In the genomic region with DNA sequence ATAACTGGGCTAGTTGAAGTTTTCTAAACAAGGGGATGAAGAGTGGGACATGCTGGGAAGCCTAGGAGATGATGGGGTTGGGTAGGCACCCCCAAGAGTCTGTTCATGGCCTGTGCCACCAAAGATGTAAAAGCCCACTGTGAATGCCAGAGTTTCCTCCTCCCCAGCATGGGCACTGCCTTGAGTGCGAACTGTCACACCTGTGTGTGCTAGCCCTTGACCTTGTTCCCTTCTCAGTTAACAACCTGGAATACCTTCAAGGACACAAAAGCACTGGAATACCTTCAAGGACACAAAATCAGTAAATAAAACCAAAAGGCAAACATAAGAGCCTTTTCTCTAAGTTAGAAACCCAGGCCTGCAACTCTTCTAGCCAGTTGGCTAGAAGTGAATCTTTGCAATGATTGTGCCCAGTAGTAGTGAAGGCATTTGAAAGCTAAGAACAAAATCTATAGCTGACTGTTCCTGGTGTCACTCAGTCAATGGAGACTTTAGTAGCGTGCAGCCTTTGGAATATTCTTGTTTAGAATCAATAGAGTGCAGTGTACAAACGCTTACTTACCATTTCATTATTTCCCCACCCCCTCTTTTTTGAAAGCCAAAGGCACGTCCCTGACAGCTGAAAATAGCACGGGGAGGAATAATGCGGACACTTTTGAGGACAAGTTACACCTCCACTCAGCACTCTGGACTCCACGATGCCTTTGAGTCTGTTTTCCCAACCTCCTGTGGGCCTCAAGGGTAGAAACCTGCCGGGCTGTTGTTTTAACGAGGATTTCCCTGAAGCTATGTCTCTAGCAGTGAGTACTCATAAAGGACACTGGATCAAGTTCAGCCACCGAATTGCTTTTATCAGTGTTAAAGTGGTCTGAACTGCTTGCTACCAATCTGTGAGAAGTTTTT, we compare ENCODE assay signal across 21 cellular contexts. TPM values are rescaled to one million over a fixed set of nuclear protein-coding genes. Genes with fewer than 3 reads are reported as not detected.
A peak's percentile ranks its signal among the peaks of the same experiment; 100 is the strongest.
DNase-seq lines count a peak whose midpoint lies in the region; ATAC-seq and TF ChIP-seq lines count a peak whose summit lies in the region.
"Had no signal": no experiment of that assay in that cellular context is flagged by ENCODE, and none has a peak within 500 bp of the region (broad histone marks: within the 10 kb centered on the region; RNA-seq: fewer than 3 reads in every experiment).

No MANE protein-coding gene starts in this region.

- H3K27ac ChIP-seq in HEK293 (ENCODE audit: extremely low read depth, low read depth, low read length) = no peak overlapping the region
- H3K27ac ChIP-seq: A549; BLaER1 treated with 17β-estradiol and CSF1 and Interleukin-3, amounts not matched to agents 10 nM and 100 nM; breast epithelium; GM23248 had no signal

- ATAC-seq in left cardiac atrium (peak; percentile 38 to 72), GM19452 (IDR thresholded peaks at IDR 0.05; ENCODE audit: unreplicated experiment) (no peak)
- ATAC-seq: A549; activated naive CD8-positive, alpha-beta T cell treated with anti-CD3 and anti-CD28 coated beads, Interleukin-2, amount 50 U/mL, for 24 hours; PC-3; stimulated activated memory B cell treated with anti-CD40 and anti-IgM and Interleukin-4, amounts not matched to agents 10 μg/mL and 1 μg/mL and 100 μg/mL, for 72 hours had no signal

- TF ChIP-seq CTCF in HEK293 (tag by site-specific recombination; IDR thresholded peaks at IDR 0.05) (no peak), nephron progenitor cell (IDR thresholded peaks at IDR 0.05) (no peak)

- peaks cover 16% of the 10 kb centered on the region for H3K4me1 Mint-ChIP-seq in activated CD4-positive, alpha-beta memory T cell treated with anti-CD3 and anti-CD28 coated beads for 36 hours (ENCODE audit: low read depth)
- H3K4me1 Mint-ChIP-seq in activated CD4-positive, alpha-beta memory T cell treated with anti-CD3 and anti-CD28 coated beads, Interleukin-2, amount 10 ng/mL, durations not matched to agents 7 days and 5 days = peaks cover 8% of the 10 kb centered on the region
- peaks cover 40% of the 10 kb centered on the region for H3K4me1 Mint-ChIP-seq in nephron progenitor cell
- H3K4me1 Mint-ChIP-seq: stimulated activated memory B cell treated with anti-CD40 and anti-IgM and Interleukin-4, amounts not matched to agents 10 μg/mL and 1 μg/mL and 100 μg/mL, for 72 hours had no signal

- intact Hi-C loops in activated CD4-positive, alpha-beta memory T cell treated with anti-CD3 and anti-CD28 coated beads for 36 hours (cut with micrococcal nuclease) = no loop called here
- intact Hi-C loops in left cardiac atrium (cut with DNase I) = loop anchor here in 1 of 2 donors (10.0 kb wide), 1 partner anchor 644 kb away; no protein-coding TSS in a partner anchor

- no peaks in the 10 kb centered on the region for H3K27me3 Mint-ChIP-seq in activated CD4-positive, alpha-beta memory T cell treated with anti-CD3 and anti-CD28 coated beads for 36 hours
- no peaks in the 10 kb centered on the region for H3K27me3 Mint-ChIP-seq in activated CD4-positive, alpha-beta memory T cell treated with anti-CD3 and anti-CD28 coated beads, Interleukin-2, amount 10 ng/mL, durations not matched to agents 7 days and 5 days
- no peaks in the 10 kb centered on the region for H3K27me3 Mint-ChIP-seq in nephron progenitor cell (ENCODE audit: low read depth, poor library complexity)
- H3K27me3 Mint-ChIP-seq: activated naive CD8-positive, alpha-beta T cell treated with anti-CD3 and anti-CD28 coated beads, Interleukin-2, amount 50 U/mL, for 24 hours; stimulated activated memory B cell treated with anti-CD40 and anti-IgM and Interleukin-4, amounts not matched to agents 10 μg/mL and 1 μg/mL and 100 μg/mL, for 72 hours had no signal

- CTCF ChIA-PET in activated CD4-positive, alpha-beta memory T cell treated with anti-CD3 and anti-CD28 coated beads for 36 hours (lab: Charles Lee) = interaction anchor here (0.8 to 13.2 kb wide), 2 partner anchors 24 to 30 kb away, joined by 3 to 360 read pairs; a partner anchor contains a TSS
- CTCF ChIA-PET in activated CD4-positive, alpha-beta memory T cell treated with anti-CD3 and anti-CD28 coated beads, Interleukin-2, amount 10 ng/mL, durations not matched to agents 7 days and 5 days (lab: Charles Lee) = interaction anchor here (2.2 to 8.4 kb wide), 2 partner anchors 24 to 36 kb away, joined by 6 to 106 read pairs; a partner anchor contains a TSS
- CTCF ChIA-PET in HEK293 (lab: Yijun Ruan, JAX) = interaction anchor here (0.6 kb wide), 1 partner anchor 463 kb away, joined by 3 read pairs; no protein-coding TSS in a partner anchor

- H3K4me3 ChIP-seq in HEK293 (ENCODE audit: low read depth, low read length) = no peak overlapping the region
- H3K4me3 ChIP-seq: A549; BLaER1 treated with 17β-estradiol and CSF1 and Interleukin-3, amounts not matched to agents 10 nM and 100 nM; breast epithelium; GM23248; tibial artery had no signal

- H3K9me3 Mint-ChIP-seq in activated CD4-positive, alpha-beta memory T cell treated with anti-CD3 and anti-CD28 coated beads for 36 hours = no peaks in the 10 kb centered on the region
- H3K9me3 Mint-ChIP-seq in activated CD4-positive, alpha-beta memory T cell treated with anti-CD3 and anti-CD28 coated beads, Interleukin-2, amount 10 ng/mL, durations not matched to agents 7 days and 5 days = no peaks in the 10 kb centered on the region
- H3K9me3 Mint-ChIP-seq in nephron progenitor cell = no peaks in the 10 kb centered on the region
- H3K9me3 Mint-ChIP-seq: activated naive CD8-positive, alpha-beta T cell treated with anti-CD3 and anti-CD28 coated beads, Interleukin-2, amount 50 U/mL, for 24 hours; neural crest cell; stimulated activated memory B cell treated with anti-CD40 and anti-IgM and Interleukin-4, amounts not matched to agents 10 μg/mL and 1 μg/mL and 100 μg/mL, for 72 hours had no signal

- peaks cover 58% of the 10 kb centered on the region for H3K36me3 Mint-ChIP-seq in activated CD4-positive, alpha-beta memory T cell treated with anti-CD3 and anti-CD28 coated beads for 36 hours
- H3K36me3 Mint-ChIP-seq in activated CD4-positive, alpha-beta memory T cell treated with anti-CD3 and anti-CD28 coated beads, Interleukin-2, amount 10 ng/mL, durations not matched to agents 7 days and 5 days (ENCODE audit: low read depth) = peaks cover 67% of the 10 kb centered on the region
- H3K36me3 Mint-ChIP-seq in nephron progenitor cell (ENCODE audit: low read depth) = peaks cover 54% of the 10 kb centered on the region

- peak overlapping the region; percentile 46 for H3K27ac Mint-ChIP-seq in activated CD4-positive, alpha-beta memory T cell treated with anti-CD3 and anti-CD28 coated beads for 36 hours
- no peak overlapping the region for H3K27ac Mint-ChIP-seq in activated CD4-positive, alpha-beta memory T cell treated with anti-CD3 and anti-CD28 coated beads, Interleukin-2, amount 10 ng/mL, durations not matched to agents 7 days and 5 days
- peak overlapping the region; percentile 69 for H3K27ac Mint-ChIP-seq in nephron progenitor cell
- H3K27ac Mint-ChIP-seq: activated naive CD8-positive, alpha-beta T cell treated with anti-CD3 and anti-CD28 coated beads, Interleukin-2, amount 50 U/mL, for 24 hours; stimulated activated memory B cell treated with anti-CD40 and anti-IgM and Interleukin-4, amounts not matched to agents 10 μg/mL and 1 μg/mL and 100 μg/mL, for 72 hours had no signal

- H3K4me1 ChIP-seq in HEK293 (ENCODE audit: control insufficient read depth, insufficient read depth, low read length) = peaks cover 2% of the 10 kb centered on the region; the same call in 1 of the 2 replicates
- H3K4me1 ChIP-seq: A549, breast epithelium had no signal

- no peak overlapping the region for H3K4me3 Mint-ChIP-seq in activated CD4-positive, alpha-beta memory T cell treated with anti-CD3 and anti-CD28 coated beads for 36 hours
- H3K4me3 Mint-ChIP-seq in activated CD4-positive, alpha-beta memory T cell treated with anti-CD3 and anti-CD28 coated beads, Interleukin-2, amount 10 ng/mL, durations not matched to agents 7 days and 5 days = no peak overlapping the region
- H3K4me3 Mint-ChIP-seq in nephron progenitor cell = no peak overlapping the region
- H3K4me3 Mint-ChIP-seq: activated naive CD8-positive, alpha-beta T cell treated with anti-CD3 and anti-CD28 coated beads, Interleukin-2, amount 50 U/mL, for 24 hours; neural crest cell; stimulated activated memory B cell treated with anti-CD40 and anti-IgM and Interleukin-4, amounts not matched to agents 10 μg/mL and 1 μg/mL and 100 μg/mL, for 72 hours had no signal

- no peak for DNase-seq in activated CD4-positive, alpha-beta memory T cell treated with anti-CD3 and anti-CD28 coated beads for 36 hours
- no peak for DNase-seq in activated CD4-positive, alpha-beta memory T cell treated with anti-CD3 and anti-CD28 coated beads, Interleukin-2, amount 10 ng/mL, durations not matched to agents 7 days and 5 days
- DNase-seq in left cardiac atrium = no peak
- DNase-seq in nephron progenitor cell = no peak
- DNase-seq in NCI-H446 (lab: John Stamatoyannopoulos, UW) = no peak
- DNase-seq in iPS-NIHi11 (ENCODE audit: low spot score) = no peak
- DNase-seq: activated naive CD8-positive, alpha-beta T cell treated with anti-CD3 and anti-CD28 coated beads, Interleukin-2, amount 50 U/mL, for 24 hours; DMS79 treated with DMSO at 0.1 percent for 48 hours; GM23248; NCI-H1417 treated with DMSO at 0.1 percent for 48 hours; NCI-H2171 treated with DMSO at 0.1 percent for 48 hours; NCI-H82; PC-3; tibial artery had no signal

- H3K9me3 ChIP-seq in HEK293 (ENCODE audit: control insufficient read depth, insufficient read depth, low read depth, low read length) = no peaks in the 10 kb centered on the region
- H3K9me3 ChIP-seq: A549; BLaER1 treated with 17β-estradiol and CSF1 and Interleukin-3, amounts not matched to agents 10 nM and 100 nM; breast epithelium; tibial artery had no signal

- peaks cover 7 to 73% of the 10 kb centered on the region in 2 experiments; a peak in 2 of 3 replicates for H3K36me3 ChIP-seq in HEK293 (ENCODE audit: control insufficient read depth in 2 of 2, insufficient read depth in 1 of 2, low read length in 2 of 2)

- POLR2A ChIA-PET in activated CD4-positive, alpha-beta memory T cell treated with anti-CD3 and anti-CD28 coated beads for 36 hours (lab: Charles Lee) = interaction anchor here (1.5 kb wide), 1 partner anchor 9 kb away, joined by 4 read pairs; no protein-coding TSS in a partner anchor
- POLR2A ChIA-PET in activated CD4-positive, alpha-beta memory T cell treated with anti-CD3 and anti-CD28 coated beads, Interleukin-2, amount 10 ng/mL, durations not matched to agents 7 days and 5 days (lab: Charles Lee) = interaction anchor here (1.5 kb wide), 1 partner anchor 21 kb away, joined by 3 read pairs; no protein-coding TSS in a partner anchor
- POLR2A ChIA-PET in HEK293 (lab: Yijun Ruan, JAX) = no interaction called here

TF ChIP-seq in HEK293, 187 proteins besides CTCF, POLR2A, EP300 and RAD21 (continues in another document):
- TF ChIP-seq ZNF521 (tag by site-specific recombination; IDR thresholded peaks at IDR 0.05) = no peak

RNA-seq across cellular contexts. Expression of a gene that starts 24.2 kb away (rescaled TPM):
- total RNA-seq in activated CD4-positive, alpha-beta memory T cell treated with anti-CD3 and anti-CD28 coated beads for 36 hours = 100 to 1,000 TPM; 104 to 109 TPM
- total RNA-seq in activated CD4-positive, alpha-beta memory T cell treated with anti-CD3 and anti-CD28 coated beads, Interleukin-2, amount 10 ng/mL, durations not matched to agents 7 days and 5 days = 10 to 100 TPM; 82.1 to 82.9 TPM
- total RNA-seq in left cardiac atrium = 10 to 100 TPM; 61.6 to 80.3 TPM
